18 cellular contexts compared by ENCODE assay signal in genomic region chr12:19196959-19197630, GRCh38.
DNase-seq lines count a peak whose midpoint lies in the region; ATAC-seq and TF ChIP-seq lines count a peak whose summit lies in the region.
"Had no signal": no experiment of that assay in that cellular context is flagged by ENCODE, and none has a peak within 500 bp of the region (broad histone marks: within the 10 kb centered on the region; RNA-seq: fewer than 3 reads in every experiment).

No MANE protein-coding gene starts in this region.

- no peaks in the 10 kb centered on the region for H3K36me3 Mint-ChIP-seq in activated CD8-positive, alpha-beta T cell treated with anti-CD3 and anti-CD28 coated beads for 36 hours (ENCODE audit: low read depth)
- H3K36me3 Mint-ChIP-seq in T-helper 2 cell treated with Interferon-gamma antibody and Interleukin-4, amounts not matched to agents 5 μg/mL and 100 μg/mL, for 36 hours (ENCODE audit: low read depth): no peaks in the 10 kb centered on the region
- H3K36me3 Mint-ChIP-seq: activated naive CD8-positive, alpha-beta T cell treated with anti-CD3 and anti-CD28 coated beads, Interleukin-2, amount 10 ng/mL, durations not matched to agents 7 days and 5 days had no signal

- H3K4me1 ChIP-seq in HEK293 (ENCODE audit: control insufficient read depth, insufficient read depth, low read length): no peaks in the 10 kb centered on the region
- H3K4me1 ChIP-seq: left lung, Peyer's patch had no signal

- H3K4me1 Mint-ChIP-seq in activated CD8-positive, alpha-beta T cell treated with anti-CD3 and anti-CD28 coated beads for 36 hours (ENCODE audit: low read depth): no peaks in the 10 kb centered on the region
- no peaks in the 10 kb centered on the region for H3K4me1 Mint-ChIP-seq in T-helper 2 cell treated with Interferon-gamma antibody and Interleukin-4, amounts not matched to agents 5 μg/mL and 100 μg/mL, for 36 hours (ENCODE audit: low read depth)
- H3K4me1 Mint-ChIP-seq: activated naive CD8-positive, alpha-beta T cell treated with anti-CD3 and anti-CD28 coated beads, Interleukin-2, amount 10 ng/mL, durations not matched to agents 7 days and 5 days had no signal

- H3K4me3 ChIP-seq in HEK293 (ENCODE audit: low read depth, low read length) (no peak overlapping the region), fibroblast of villous mesenchyme (ENCODE audit: low read depth, low read length) (no peak overlapping the region)
- H3K4me3 ChIP-seq: HAP-1, left lung, ovary, Peyer's patch, tibial nerve had no signal

- TF ChIP-seq POLR2A in erythroblast (IDR thresholded peaks at IDR 0.05; ENCODE audit: low read length): no peak

- no peaks in the 10 kb centered on the region for H3K9me3 ChIP-seq in HEK293 (ENCODE audit: control insufficient read depth, insufficient read depth, low read depth, low read length)
- H3K9me3 ChIP-seq: HAP-1, left lung, ovary, Peyer's patch, tibial nerve had no signal

- H3K27ac ChIP-seq in HEK293 (ENCODE audit: extremely low read depth, low read depth, low read length): no peak overlapping the region
- H3K27ac ChIP-seq: left lung, ovary, Peyer's patch, tibial nerve had no signal

- H3K27ac Mint-ChIP-seq in activated CD8-positive, alpha-beta T cell treated with anti-CD3 and anti-CD28 coated beads for 36 hours: no peak overlapping the region
- H3K27ac Mint-ChIP-seq in T-helper 2 cell treated with Interferon-gamma antibody and Interleukin-4, amounts not matched to agents 5 μg/mL and 100 μg/mL, for 36 hours: no peak overlapping the region
- H3K27ac Mint-ChIP-seq: activated naive CD8-positive, alpha-beta T cell treated with anti-CD3 and anti-CD28 coated beads, Interleukin-2, amount 10 ng/mL, durations not matched to agents 7 days and 5 days; activated T-helper 1 cell treated with anti-CD3 and anti-CD28 coated beads, Interleukin-12 subunit alpha, Interleukin-12 subunit beta, Interleukin-2, Interleukin-4 antibody, amounts not matched to agents 30 ng/mL and 10 ng/mL and 1 ng/mL, durations not matched to agents 14 hours and 24 hours and 36 hours had no signal

- POLR2A ChIA-PET in HEK293 (lab: Yijun Ruan, JAX): no interaction called here
- POLR2A ChIA-PET in activated CD8-positive, alpha-beta T cell treated with anti-CD3 and anti-CD28 coated beads for 36 hours (lab: Charles Lee): no interaction called here

- no peaks in the 10 kb centered on the region for H3K27me3 Mint-ChIP-seq in activated CD8-positive, alpha-beta T cell treated with anti-CD3 and anti-CD28 coated beads for 36 hours
- H3K27me3 Mint-ChIP-seq in T-helper 2 cell treated with Interferon-gamma antibody and Interleukin-4, amounts not matched to agents 5 μg/mL and 100 μg/mL, for 36 hours (ENCODE audit: low read depth): no peaks in the 10 kb centered on the region
- H3K27me3 Mint-ChIP-seq: activated naive CD8-positive, alpha-beta T cell treated with anti-CD3 and anti-CD28 coated beads, Interleukin-2, amount 10 ng/mL, durations not matched to agents 7 days and 5 days had no signal

- no peak overlapping the region for H3K4me3 Mint-ChIP-seq in activated CD8-positive, alpha-beta T cell treated with anti-CD3 and anti-CD28 coated beads for 36 hours
- no peak overlapping the region for H3K4me3 Mint-ChIP-seq in T-helper 2 cell treated with Interferon-gamma antibody and Interleukin-4, amounts not matched to agents 5 μg/mL and 100 μg/mL, for 36 hours
- H3K4me3 Mint-ChIP-seq: activated naive CD8-positive, alpha-beta T cell treated with anti-CD3 and anti-CD28 coated beads, Interleukin-2, amount 10 ng/mL, durations not matched to agents 7 days and 5 days; activated T-helper 1 cell treated with anti-CD3 and anti-CD28 coated beads, Interleukin-12 subunit alpha, Interleukin-12 subunit beta, Interleukin-2, Interleukin-4 antibody, amounts not matched to agents 30 ng/mL and 10 ng/mL and 1 ng/mL, durations not matched to agents 14 hours and 24 hours and 36 hours had no signal

- CTCF ChIA-PET in HEK293 (lab: Yijun Ruan, JAX): interaction anchor here (0.7 to 2.8 kb wide), 3 partner anchors 11 to 645 kb away, joined by 3 to 14 read pairs (median 5); no protein-coding TSS in a partner anchor
- CTCF ChIA-PET in activated CD8-positive, alpha-beta T cell treated with anti-CD3 and anti-CD28 coated beads for 36 hours (lab: Charles Lee): interaction anchor here (1.0 kb wide), 1 partner anchor 11 kb away, joined by 3 read pairs; no protein-coding TSS in a partner anchor

- H3K9me3 Mint-ChIP-seq in activated CD8-positive, alpha-beta T cell treated with anti-CD3 and anti-CD28 coated beads for 36 hours: no peaks in the 10 kb centered on the region
- H3K9me3 Mint-ChIP-seq in T-helper 2 cell treated with Interferon-gamma antibody and Interleukin-4, amounts not matched to agents 5 μg/mL and 100 μg/mL, for 36 hours: no peaks in the 10 kb centered on the region
- H3K9me3 Mint-ChIP-seq: activated naive CD8-positive, alpha-beta T cell treated with anti-CD3 and anti-CD28 coated beads, Interleukin-2, amount 10 ng/mL, durations not matched to agents 7 days and 5 days; activated T-helper 1 cell treated with anti-CD3 and anti-CD28 coated beads, Interleukin-12 subunit alpha, Interleukin-12 subunit beta, Interleukin-2, Interleukin-4 antibody, amounts not matched to agents 30 ng/mL and 10 ng/mL and 1 ng/mL, durations not matched to agents 14 hours and 24 hours and 36 hours had no signal

- TF ChIP-seq CTCF in HEK293 (tag by site-specific recombination; IDR thresholded peaks at IDR 0.05) (no peak), fibroblast of villous mesenchyme (IDR thresholded peaks at IDR 0.05; ENCODE audit: insufficient read depth, low read depth, low read length) (no peak)
- TF ChIP-seq CTCF in activated CD8-positive, alpha-beta T cell treated with anti-CD3 and anti-CD28 coated beads for 36 hours (IDR thresholded peaks at IDR 0.05): no peak

- ATAC-seq in activated CD8-positive, alpha-beta T cell treated with anti-CD3 and anti-CD28 coated beads for 36 hours: no peak
- ATAC-seq: left lung had no signal

- intact Hi-C loops in activated CD8-positive, alpha-beta T cell treated with anti-CD3 and anti-CD28 coated beads for 36 hours (cut with micrococcal nuclease): no loop called here

- no peaks in the 10 kb centered on the region for H3K36me3 ChIP-seq in HEK293 (ENCODE audit: control insufficient read depth in 2 of 2, insufficient read depth in 1 of 2, low read length in 2 of 2)
- H3K36me3 ChIP-seq: left lung, ovary, Peyer's patch, tibial nerve had no signal

- DNase-seq in COR-L47 (lab: John Stamatoyannopoulos, UW): peak; percentile 9
- peak; percentile 34 for DNase-seq in NCI-H774 (lab: John Stamatoyannopoulos, UW)
- DNase-seq in fibroblast of villous mesenchyme (ENCODE audit: low read depth): peak; percentile 39
- DNase-seq in activated CD8-positive, alpha-beta T cell treated with anti-CD3 and anti-CD28 coated beads for 36 hours: no peak
- no peak for DNase-seq in erythroblast (lab: John Stamatoyannopoulos, UW)
- DNase-seq in NCI-H1694 treated with DMSO at 0.1 percent for 48 hours (lab: John Stamatoyannopoulos, UW): no peak
- DNase-seq in T-helper 2 cell treated with Interferon-gamma antibody and Interleukin-4, amounts not matched to agents 5 μg/mL and 100 μg/mL, for 36 hours (ENCODE audit: low spot score): no peak
- DNase-seq: activated naive CD8-positive, alpha-beta T cell treated with anti-CD3 and anti-CD28 coated beads, Interleukin-2, amount 10 ng/mL, durations not matched to agents 7 days and 5 days; left lung; NCI-H1048; NCI-H82; ovary; Peyer's patch; SW 1271 had no signal

TF ChIP-seq in HEK293, 187 proteins besides CTCF, POLR2A, EP300 and RAD21 (continues in another document):
- TF ChIP-seq ZBTB49 (tag by site-specific recombination; IDR thresholded peaks at IDR 0.05; ENCODE audit: low read depth) (no peak), ZNF692 (tag by site-specific recombination; IDR thresholded peaks at IDR 0.05) (0 out of 2 replicates have a peak, but pooled peaks have one; percentile 19), ZNF514 (tag by site-specific recombination; IDR thresholded peaks at IDR 0.05) (no peak), SP2 (tag by site-specific recombination; IDR thresholded peaks at IDR 0.05) (no peak), ZNF2 (tag by site-specific recombination; IDR thresholded peaks at IDR 0.05) (no peak)

Comparison
In these comparisons a context has a peak if more than half of its experiments do, and no peak if none do; other contexts are left out.
1. DNase-seq: peak in COR-L47 (single experiment), NCI-H774 (single experiment) and fibroblast of villous mesenchyme (single experiment); none in activated CD8-positive, alpha-beta T cell treated with anti-CD3 and anti-CD28 coated beads for 36 hours (single experiment), erythroblast (0 of 2), NCI-H1694 treated with DMSO at 0.1 percent for 48 hours (single experiment) and T-helper 2 cell treated with Interferon-gamma antibody and Interleukin-4, amounts not matched to agents 5 μg/mL and 100 μg/mL, for 36 hours (single experiment).